15 cellular contexts compared by ENCODE assay signal in the genomic region with DNA sequence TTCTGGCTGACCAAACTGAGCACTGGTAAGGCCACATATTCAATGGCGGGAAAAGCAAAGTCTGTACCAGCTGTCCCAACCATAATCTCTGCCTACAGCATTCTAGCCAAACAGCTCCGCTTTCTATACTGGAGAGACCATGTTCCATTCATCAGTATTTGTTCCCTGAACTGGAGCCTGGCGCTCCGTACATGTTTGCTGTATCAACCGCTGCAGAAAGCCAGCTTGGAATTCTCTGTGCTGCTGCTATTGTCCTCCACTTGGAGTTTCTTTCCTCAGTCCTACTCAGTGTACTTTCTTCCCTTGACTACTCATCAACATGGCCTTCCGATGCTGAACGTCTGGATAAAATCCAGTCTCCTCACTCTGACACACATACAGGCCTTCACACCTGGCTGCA. TPM values are rescaled to one million over a fixed set of nuclear protein-coding genes. Genes with fewer than 3 reads are reported as not detected.
DNase-seq lines count a peak whose midpoint lies in the region; ATAC-seq and TF ChIP-seq lines count a peak whose summit lies in the region.
"Had no signal": no experiment of that assay in that cellular context is flagged by ENCODE, and none has a peak within 500 bp of the region (broad histone marks: within the 10 kb centered on the region; RNA-seq: fewer than 3 reads in every experiment).

No MANE protein-coding gene starts in this region.

- no peak overlapping the region for H3K4me3 ChIP-seq in BLaER1
- no peak overlapping the region for H3K4me3 ChIP-seq in naive thymus-derived CD4-positive, alpha-beta T cell (ENCODE audit: low read length)
- no peak overlapping the region for H3K4me3 ChIP-seq in aorta (ENCODE audit: low read length in 2 of 2)

- no peak overlapping the region for H3K23ac ChIP-seq in H9 (ENCODE audit: insufficient read length, low read depth, low read length)

- no peaks in the 10 kb centered on the region for H3K9me3 ChIP-seq in BLaER1
- H3K9me3 ChIP-seq in H9 (ENCODE audit: control insufficient read depth, low read depth, low read length) = no peaks in the 10 kb centered on the region
- H3K9me3 ChIP-seq in naive thymus-derived CD4-positive, alpha-beta T cell (ENCODE audit: control insufficient read depth in 2 of 3, low read length in 3 of 3) = no peaks in the 10 kb centered on the region
- no peaks in the 10 kb centered on the region for H3K9me3 ChIP-seq in aorta (ENCODE audit: control insufficient read depth, low read length)
- H3K9me3 ChIP-seq: BE2C had no signal

- H3K4me1 Mint-ChIP-seq in H9 = peaks cover 18 to 21% of the 10 kb centered on the region in 2 experiments
- H3K4me1 Mint-ChIP-seq in activated naive CD8-positive, alpha-beta T cell treated with anti-CD3 and anti-CD28 coated beads for 36 hours = peaks cover 48% of the 10 kb centered on the region
- H3K4me1 Mint-ChIP-seq in naive thymus-derived CD4-positive, alpha-beta T cell = peaks cover 43 to 71% (median 58%) of the 10 kb centered on the region in 7 donors

- H3K27me3 Mint-ChIP-seq in H9 (ENCODE audit: low read depth) = no peaks in the 10 kb centered on the region
- H3K27me3 Mint-ChIP-seq in activated naive CD8-positive, alpha-beta T cell treated with anti-CD3 and anti-CD28 coated beads for 36 hours = no peaks in the 10 kb centered on the region
- H3K27me3 Mint-ChIP-seq in naive thymus-derived CD4-positive, alpha-beta T cell = no peaks in the 10 kb centered on the region

- peaks cover 7% of the 10 kb centered on the region for H3K79me1 ChIP-seq in H9 (ENCODE audit: insufficient read depth, low read depth, low read length, poor library complexity, severe bottlenecking)

- H3K36me3 ChIP-seq in BLaER1 (peaks cover 49% of the 10 kb centered on the region), aorta (ENCODE audit: control insufficient read depth in 1 of 2, insufficient read depth in 2 of 2, low read length in 1 of 2) (peaks cover 0 to 4% of the 10 kb centered on the region in 2 donors)
- peaks cover 0 to 34% (median 6%) of the 10 kb centered on the region in 3 experiments for H3K36me3 ChIP-seq in naive thymus-derived CD4-positive, alpha-beta T cell (ENCODE audit: control insufficient read depth in 2 of 3, insufficient read depth in 3 of 3, low read length in 3 of 3)

- H3K9me3 Mint-ChIP-seq in H9 = no peaks in the 10 kb centered on the region
- no peaks in the 10 kb centered on the region for H3K9me3 Mint-ChIP-seq in activated naive CD8-positive, alpha-beta T cell treated with anti-CD3 and anti-CD28 coated beads for 36 hours
- H3K9me3 Mint-ChIP-seq in naive thymus-derived CD4-positive, alpha-beta T cell = peaks cover 0 to 5% (median 0%) of the 10 kb centered on the region in 11 donors

- H3K14ac ChIP-seq in H9 (ENCODE audit: insufficient read depth, low read length) = no peak overlapping the region

- no peak for TF ChIP-seq CTCF in H9 (conservative IDR thresholded peaks at IDR 0.05)

- H3K36me3 Mint-ChIP-seq in H9 (ENCODE audit: insufficient read depth in 1 of 3, low read depth in 3 of 3) = peaks cover 4 to 35% (median 35%) of the 10 kb centered on the region in 3 experiments; a peak in 5 of 7 replicates
- peaks cover 22% of the 10 kb centered on the region for H3K36me3 Mint-ChIP-seq in activated naive CD8-positive, alpha-beta T cell treated with anti-CD3 and anti-CD28 coated beads for 36 hours
- H3K36me3 Mint-ChIP-seq in naive thymus-derived CD4-positive, alpha-beta T cell = peaks cover 0 to 15% (median 12%) of the 10 kb centered on the region in 5 donors

- no peak for ATAC-seq in naive thymus-derived CD4-positive, alpha-beta T cell
- ATAC-seq in aorta (ENCODE audit: low FRiP score) = no peak

- WGBS in H9 (ENCODE audit: extremely low coverage, insufficient read length, low lambda C conversion rate) = no CpG with 5 or more reads among the region's 7 CpGs
- 84 to 87% methylated on average over 7 of the region's 7 CpGs for WGBS in aorta, 2 donors

- peaks cover 14% of the 10 kb centered on the region for H3K23me2 ChIP-seq in H9 (ENCODE audit: insufficient read length, low read depth, low read length, poor library complexity, severe bottlenecking)

- H2BK12ac ChIP-seq in H9 (ENCODE audit: insufficient read length, low read depth, low read length) = no peak overlapping the region

- H3K79me2 ChIP-seq in H9 (ENCODE audit: insufficient read depth, low read length) = peaks cover 15% of the 10 kb centered on the region; the same call in 1 of the 2 replicates

- H3K4me1 ChIP-seq in BLaER1 (peaks cover 45% of the 10 kb centered on the region), H9 (ENCODE audit: insufficient read depth, low read length) (no peaks in the 10 kb centered on the region; the same call in 1 of the 2 replicates), aorta (ENCODE audit: control insufficient read depth in 1 of 2, insufficient read depth in 2 of 2, low read length in 2 of 2) (peaks cover 0 to 17% of the 10 kb centered on the region in 2 donors)
- H3K4me1 ChIP-seq in naive thymus-derived CD4-positive, alpha-beta T cell (ENCODE audit: control insufficient read depth in 2 of 2, insufficient read depth in 2 of 2, low read length in 2 of 2) = peaks cover 39 to 48% of the 10 kb centered on the region in 2 donors
- H3K4me1 ChIP-seq: BE2C had no signal

- H4K20me1 ChIP-seq in BLaER1 (peaks cover 35% of the 10 kb centered on the region; the same call in 1 of the 2 replicates), H9 (ENCODE audit: control insufficient read depth, insufficient read depth, insufficient read length) (peaks cover 4% of the 10 kb centered on the region)

- H3K27me3 ChIP-seq in BLaER1 = no peaks in the 10 kb centered on the region
- no peaks in the 10 kb centered on the region for H3K27me3 ChIP-seq in H9 (ENCODE audit: insufficient read depth, low read length)
- no peaks in the 10 kb centered on the region for H3K27me3 ChIP-seq in naive thymus-derived CD4-positive, alpha-beta T cell (ENCODE audit: control insufficient read depth in 2 of 2, insufficient read depth in 2 of 2, low read length in 2 of 2)
- no peaks in the 10 kb centered on the region for H3K27me3 ChIP-seq in aorta (ENCODE audit: control insufficient read depth in 1 of 2, insufficient read depth in 2 of 2, low read length in 1 of 2)
- H3K27me3 ChIP-seq: BE2C had no signal

- H2AFZ ChIP-seq in H9 (ENCODE audit: low read length) = no peak overlapping the region

- POLR2A ChIA-PET in naive thymus-derived CD4-positive, alpha-beta T cell (lab: Charles Lee) = interaction anchor here (0.8 to 2.5 kb wide), 8 partner anchors 9 to 165 kb away, joined by 3 to 9 read pairs (median 3); no protein-coding TSS in a partner anchor

- peak overlapping the region in 1 of 3 experiments; percentile 3; a peak in 1 of 7 replicates for H3K27ac Mint-ChIP-seq in H9
- H3K27ac Mint-ChIP-seq in activated naive CD8-positive, alpha-beta T cell treated with anti-CD3 and anti-CD28 coated beads for 36 hours = peak overlapping the region; percentile 84
- peak overlapping the region; percentile 13 to 97 (median 92) for H3K27ac Mint-ChIP-seq in naive thymus-derived CD4-positive, alpha-beta T cell

- no peak overlapping the region for H3K56ac ChIP-seq in H9 (ENCODE audit: insufficient read length, low read depth, low read length)

- H2BK5ac ChIP-seq in H9 (ENCODE audit: insufficient read length, low read length) = no peak overlapping the region

- no peak overlapping the region for H3K18ac ChIP-seq in H9 (ENCODE audit: insufficient read length, low read depth, low read length)

- peak overlapping the region; percentile 50 for H4K5ac ChIP-seq in H9 (ENCODE audit: insufficient read length, low read depth, low read length)

- H3K27ac ChIP-seq in BLaER1 (no peak overlapping the region), H9 (ENCODE audit: insufficient read length, low read depth, low read length) (no peak overlapping the region), aorta (ENCODE audit: low read depth in 1 of 2, low read length in 2 of 2) (no peak overlapping the region)
- peak overlapping the region; percentile 97 for H3K27ac ChIP-seq in naive thymus-derived CD4-positive, alpha-beta T cell (ENCODE audit: low read depth, low read length)
- H3K27ac ChIP-seq: epithelial cell of prostate had no signal

- intact Hi-C loops in naive thymus-derived CD4-positive, alpha-beta T cell (cut with micrococcal nuclease) = loop anchor here (5.0 to 10.0 kb wide), 6 partner anchors 162 to 959 kb away; a partner anchor contains a TSS
- intact Hi-C loops in aorta (cut with DNase I) = no loop called here

- H4K8ac ChIP-seq in H9 (replicated peaks; ENCODE audit: insufficient read length, low read depth, low read length) = no peak overlapping the region

- H3T11ph ChIP-seq in H9 (ENCODE audit: low read length) = no peak overlapping the region

- DNase-seq in H9 (no peak), aorta (no peak), amniotic stem cell (lab: John Stamatoyannopoulos, UW) (no peak), cerebellar nuclear complex (lab: John Stamatoyannopoulos, UW) (no peak), SK-N-DZ (ENCODE audit: low spot score) (no peak)
- no peak for DNase-seq in activated naive CD8-positive, alpha-beta T cell treated with anti-CD3 and anti-CD28 coated beads for 36 hours
- no peak for DNase-seq in naive thymus-derived CD4-positive, alpha-beta T cell
- DNase-seq: activated CD8-positive, alpha-beta memory T cell treated with anti-CD3 and anti-CD28 coated beads, Interleukin-2, amount 50 U/mL, for 4 hours; BE2C; NCI-H1105; NCI-H446; retina; RPMI8226 had no signal

- no peak overlapping the region for H2BK120ac ChIP-seq in H9 (ENCODE audit: low read depth, low read length, poor library complexity, severe bottlenecking)

- no peak overlapping the region for H2BK15ac ChIP-seq in H9 (ENCODE audit: low read depth, low read length)

- CTCF ChIA-PET in naive thymus-derived CD4-positive, alpha-beta T cell (lab: Charles Lee) = interaction anchor here (0.7 kb wide), 1 partner anchor 19 kb away, joined by 3 read pairs; no protein-coding TSS in a partner anchor

- H3K4me2 ChIP-seq in BLaER1 (peak overlapping the region; percentile 88), H9 (ENCODE audit: insufficient read depth, insufficient read length, low read length) (peak overlapping the region; percentile 97)

- no peak overlapping the region for H2BK20ac ChIP-seq in H9 (ENCODE audit: low read depth, low read length, poor library complexity, severe bottlenecking)

- H4K91ac ChIP-seq in H9 (ENCODE audit: insufficient read length, low read depth, low read length) = no peak overlapping the region

- H3K4me3 Mint-ChIP-seq in H9 = peak overlapping the region; percentile 85 to 86
- peak overlapping the region; percentile 83 for H3K4me3 Mint-ChIP-seq in activated naive CD8-positive, alpha-beta T cell treated with anti-CD3 and anti-CD28 coated beads for 36 hours
- H3K4me3 Mint-ChIP-seq in naive thymus-derived CD4-positive, alpha-beta T cell = peak overlapping the region; percentile 82 to 97 (median 90)

- H3K9ac ChIP-seq in BLaER1 (no peak overlapping the region), H9 (ENCODE audit: extremely low read depth, insufficient read length, low read length) (no peak overlapping the region)

- H3K4ac ChIP-seq in H9 (ENCODE audit: low read depth, low read length) = no peak overlapping the region

- no peak overlapping the region for H2AK5ac ChIP-seq in H9 (ENCODE audit: insufficient read length, low read length)

RNA-seq across cellular contexts. Expression of a gene that starts 1.9 kb away (rescaled TPM):
- total RNA-seq in H9 (2021) = 23.6 and 24.5 TPM in 2 replicates
- total RNA-seq in activated naive CD8-positive, alpha-beta T cell treated with anti-CD3 and anti-CD28 coated beads for 36 hours = 10 to 100 TPM; 27.1 to 27.2 TPM
- total RNA-seq in naive thymus-derived CD4-positive, alpha-beta T cell = 10 to 100 TPM; 23.8 to 55.2 (median 29.2) TPM
- 10 to 100 TPM; 25.5 to 36.3 TPM for polyA plus RNA-seq in naive thymus-derived CD4-positive, alpha-beta T cell
- total RNA-seq in aorta = 10 to 100 TPM; 18.1 to 31.1 TPM
- 10 to 100 TPM; 43.5 to 60.3 TPM for polyA plus RNA-seq in aorta
- 89.9 and 107 TPM in 2 replicates for polyA plus RNA-seq in SK-N-DZ (2014; cell fraction: cytosol; rRNA removed)
- 156 and 185 TPM in 2 replicates for polyA plus RNA-seq in SK-N-DZ (2014; cell fraction: nucleus; rRNA removed)

RNA-seq across cellular contexts. Expression of a gene that starts 2.0 kb away (rescaled TPM):
- total RNA-seq in H9 (2021) (35.4 and 35.6 TPM in 2 replicates), aorta (10 to 100 TPM; 33.7 to 39.6 TPM)
- total RNA-seq in activated naive CD8-positive, alpha-beta T cell treated with anti-CD3 and anti-CD28 coated beads for 36 hours = 10 to 100 TPM; 29.8 to 30.9 TPM
- total RNA-seq in naive thymus-derived CD4-positive, alpha-beta T cell = 10 to 100 TPM; 22.2 to 41.3 (median 29.9) TPM
- polyA plus RNA-seq in naive thymus-derived CD4-positive, alpha-beta T cell = 10 to 100 TPM; 59.2 to 63.2 TPM
- 10 to 100 TPM; 39.7 to 62.5 TPM for polyA plus RNA-seq in aorta
- polyA plus RNA-seq in SK-N-DZ (2014; cell fraction: cytosol; rRNA removed) = 60.9 and 61.8 TPM in 2 replicates
- 40.1 and 61.7 TPM in 2 replicates for polyA plus RNA-seq in SK-N-DZ (2014; cell fraction: nucleus; rRNA removed)

Comparison
In these comparisons a context has a peak if more than half of its experiments do, and no peak if none do; other contexts are left out.
1. intact Hi-C loops: an anchor here in naive thymus-derived CD4-positive, alpha-beta T cell (5.0 to 10.0 kb wide); none called in aorta.